ENCODE assay signal across 1 cellular context in the genomic region with DNA sequence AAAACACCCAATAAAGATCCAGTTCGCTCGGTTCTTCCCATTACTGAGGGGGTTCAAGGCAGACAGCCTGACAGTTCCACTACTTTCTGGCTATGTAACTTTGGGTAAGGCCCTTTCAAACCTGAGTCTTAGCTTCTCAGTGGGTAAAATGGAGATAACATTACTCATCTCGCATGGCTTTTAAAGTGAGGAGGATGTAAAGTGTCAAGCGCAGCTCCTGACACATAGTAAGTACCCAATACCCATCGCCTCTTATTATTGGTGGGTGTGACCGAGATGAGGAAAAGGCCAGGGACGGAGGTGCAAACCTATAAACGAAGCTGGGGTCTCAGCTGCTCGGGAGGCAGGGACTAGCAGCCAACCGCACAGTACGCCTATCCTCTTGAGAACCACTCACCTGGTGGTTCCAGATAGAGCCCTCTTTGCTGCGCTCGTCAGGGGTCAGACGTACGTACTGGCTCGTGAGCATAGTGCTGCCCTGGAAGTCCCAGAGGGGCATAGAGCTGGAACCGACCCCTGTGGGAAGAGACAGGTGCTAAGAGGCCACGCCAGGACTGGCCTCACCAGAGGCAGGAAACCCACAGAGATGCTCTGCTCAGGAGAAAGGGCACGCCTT.
TF ChIP-seq lines count a peak whose summit lies in the region.

No MANE protein-coding gene starts in this region.

TF ChIP-seq in H1, 55 proteins besides CTCF, POLR2A, EP300 and RAD21:
- TF ChIP-seq EZH2 (IDR thresholded peaks at IDR 0.05; ENCODE audit: low read depth, low read length, severe bottlenecking) (no peak), GTF2F1 (IDR thresholded peaks at IDR 0.05; ENCODE audit: borderline replicate concordance, low read depth, low read length) (no peak), JUND (IDR thresholded peaks at IDR 0.05; ENCODE audit: low read length) (no peak), NANOG (IDR thresholded peaks at IDR 0.05; ENCODE audit: insufficient read depth, low read depth, low read length, poor library complexity, severe bottlenecking) (no peak), BCL11A (IDR thresholded peaks at IDR 0.05; ENCODE audit: low read depth in 2 of 2, low read length in 2 of 2) (no peak), RBBP5 (IDR thresholded peaks at IDR 0.05; ENCODE audit: borderline replicate concordance, low read depth, low read length) (no peak), SRF (IDR thresholded peaks at IDR 0.05; ENCODE audit: low read depth, low read length) (no peak)
